In the genomic region with DNA sequence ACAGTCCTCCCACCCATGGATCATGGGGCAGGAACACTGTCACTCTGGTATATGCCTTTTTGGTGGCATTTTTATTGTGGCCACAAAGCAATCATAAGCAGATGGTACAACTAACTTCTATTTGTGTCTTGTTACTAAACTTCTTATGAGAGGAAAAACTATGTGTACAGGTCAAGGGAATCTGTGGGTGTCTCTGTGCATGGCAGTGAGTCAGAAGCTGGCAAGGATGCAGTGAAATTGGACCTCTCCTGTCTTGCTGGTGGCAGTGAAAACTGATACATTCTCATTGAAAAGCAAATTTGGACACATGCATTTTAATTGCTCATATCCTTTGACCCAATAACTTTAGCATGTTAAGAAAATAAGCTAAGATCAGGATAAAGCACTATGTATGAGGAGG, we compare ENCODE assay signal across 23 cellular contexts.
A peak's percentile ranks its signal among the peaks of the same experiment; 100 is the strongest.
DNase-seq lines count a peak whose midpoint lies in the region; ATAC-seq and TF ChIP-seq lines count a peak whose summit lies in the region.
"Had no signal": no experiment of that assay in that cellular context is flagged by ENCODE, and none has a peak within 500 bp of the region (broad histone marks: within the 10 kb centered on the region; RNA-seq: fewer than 3 reads in every experiment).

No MANE protein-coding gene starts in this region.

- H3K36me3 Mint-ChIP-seq in chondrocyte (ENCODE audit: low read depth) = no peaks in the 10 kb centered on the region
- H3K36me3 Mint-ChIP-seq in glutamatergic neuron (ENCODE audit: unreplicated experiment) = no peaks in the 10 kb centered on the region
- H3K36me3 Mint-ChIP-seq: activated naive CD8-positive, alpha-beta T cell treated with anti-CD3 and anti-CD28 coated beads, Interleukin-2, amount 10 ng/mL, durations not matched to agents 7 days and 5 days; stimulated activated naive B cell treated with anti-CD40 and anti-IgM and Interleukin-4, amounts not matched to agents 10 μg/mL and 1 μg/mL and 100 μg/mL, for 72 hours had no signal

- no peak overlapping the region for H2BK12ac ChIP-seq in mesenchymal stem cell (ENCODE audit: low read length in 2 of 2)

- no peaks in the 10 kb centered on the region for H3K27me3 ChIP-seq in mesenchymal stem cell (ENCODE audit: control insufficient read depth in 1 of 2, insufficient read depth in 1 of 2, low read length in 2 of 2)
- H3K27me3 ChIP-seq: neutrophil, right atrium auricular region, SJSA1 had no signal

- H3K9ac ChIP-seq in mesenchymal stem cell (ENCODE audit: low read length) = peak overlapping the region; percentile 53

- no peak overlapping the region for H2BK120ac ChIP-seq in mesenchymal stem cell (ENCODE audit: low read depth, low read length)

- H2BK5ac ChIP-seq in mesenchymal stem cell (ENCODE audit: low read depth, low read length, poor library complexity, severe bottlenecking) = no peak overlapping the region

- H4K8ac ChIP-seq in mesenchymal stem cell (ENCODE audit: low read length) = no peak overlapping the region

- no peak overlapping the region for H3K27ac ChIP-seq in mesenchymal stem cell (ENCODE audit: low read length, poor library complexity, severe bottlenecking)
- H3K27ac ChIP-seq: left ventricle myocardium inferior, neutrophil, right atrium auricular region, SJSA1, tibial nerve had no signal

- ATAC-seq in HG03280 (IDR thresholded peaks at IDR 0.05; ENCODE audit: unreplicated experiment) = no peak
- ATAC-seq in HG03469 (IDR thresholded peaks at IDR 0.05; ENCODE audit: unreplicated experiment) = no peak
- ATAC-seq: activated CD8-positive, alpha-beta T cell treated with anti-CD3 and anti-CD28 coated beads for 36 hours; stimulated activated naive B cell treated with anti-CD40 and anti-IgM and Interleukin-4, amounts not matched to agents 10 μg/mL and 1 μg/mL and 100 μg/mL, for 72 hours had no signal

- peaks cover under 1% of the 10 kb centered on the region for H3K4me1 ChIP-seq in mesenchymal stem cell (ENCODE audit: control insufficient read depth, insufficient read depth, low read depth, low read length)
- H3K4me1 ChIP-seq: left ventricle myocardium inferior, right atrium auricular region had no signal

- H3K4me3 Mint-ChIP-seq in chondrocyte (ENCODE audit: unreplicated experiment) (no peak overlapping the region), glutamatergic neuron (ENCODE audit: unreplicated experiment) (no peak overlapping the region)
- H3K4me3 Mint-ChIP-seq: activated CD8-positive, alpha-beta T cell treated with anti-CD3 and anti-CD28 coated beads for 36 hours; activated naive CD8-positive, alpha-beta T cell treated with anti-CD3 and anti-CD28 coated beads, Interleukin-2, amount 10 ng/mL, durations not matched to agents 7 days and 5 days; activated T-helper 1 cell treated with anti-CD3 and anti-CD28 coated beads, Interleukin-12 subunit alpha, Interleukin-12 subunit beta, Interleukin-2, Interleukin-4 antibody, amounts not matched to agents 30 ng/mL and 10 ng/mL and 1 ng/mL, durations not matched to agents 14 hours and 24 hours and 36 hours; endodermal cell; stimulated activated naive B cell treated with anti-CD40 and anti-IgM and Interleukin-4, amounts not matched to agents 10 μg/mL and 1 μg/mL and 100 μg/mL, for 72 hours had no signal

- no peaks in the 10 kb centered on the region for H3K79me1 ChIP-seq in mesenchymal stem cell (replicated peaks; ENCODE audit: low read length, poor library complexity, severe bottlenecking)

- no peaks in the 10 kb centered on the region for H3K36me3 ChIP-seq in mesenchymal stem cell (ENCODE audit: control insufficient read depth in 1 of 2, insufficient read depth in 2 of 2, low read depth in 1 of 2, low read length in 2 of 2)
- H3K36me3 ChIP-seq: left ventricle myocardium inferior, neutrophil, right atrium auricular region, SJSA1, tibial nerve had no signal

- no peaks in the 10 kb centered on the region for H3K9me3 ChIP-seq in mesenchymal stem cell (ENCODE audit: control insufficient read depth, low read length)
- H3K9me3 ChIP-seq: left ventricle myocardium inferior, neutrophil, right atrium auricular region, SJSA1, tibial nerve had no signal

- no peak overlapping the region for H3K4me2 ChIP-seq in mesenchymal stem cell (ENCODE audit: low read length, poor library complexity, severe bottlenecking)

- H4K91ac ChIP-seq in mesenchymal stem cell (ENCODE audit: low read length) = no peak overlapping the region

- no peak overlapping the region for H3K4ac ChIP-seq in mesenchymal stem cell (ENCODE audit: low read depth in 1 of 2, low read length in 2 of 2)

- H3K4me3 ChIP-seq in mesenchymal stem cell (ENCODE audit: insufficient read depth in 1 of 2, low read depth in 1 of 2, low read length in 2 of 2) = no peak overlapping the region
- H3K4me3 ChIP-seq: left ventricle myocardium inferior, right atrium auricular region, SJSA1, tibial nerve had no signal

- no peak overlapping the region for H3K23ac ChIP-seq in mesenchymal stem cell (ENCODE audit: low read length in 2 of 2)

- H2AFZ ChIP-seq in mesenchymal stem cell (ENCODE audit: low read depth, low read length) = no peak overlapping the region

- no peak overlapping the region for H3K18ac ChIP-seq in mesenchymal stem cell (ENCODE audit: low read depth in 1 of 2, low read length in 2 of 2)

- no peak for TF ChIP-seq CTCF in chondrocyte (IDR thresholded peaks at IDR 0.05)
- TF ChIP-seq CTCF in glutamatergic neuron (IDR thresholded peaks at IDR 0.05; ENCODE audit: partially characterized antibody, unreplicated experiment) = no peak

- no peaks in the 10 kb centered on the region for H3K9me3 Mint-ChIP-seq in chondrocyte (ENCODE audit: low read depth)
- H3K9me3 Mint-ChIP-seq in glutamatergic neuron (ENCODE audit: unreplicated experiment) = no peaks in the 10 kb centered on the region
- H3K9me3 Mint-ChIP-seq: activated CD8-positive, alpha-beta T cell treated with anti-CD3 and anti-CD28 coated beads for 36 hours; activated naive CD8-positive, alpha-beta T cell treated with anti-CD3 and anti-CD28 coated beads, Interleukin-2, amount 10 ng/mL, durations not matched to agents 7 days and 5 days; activated T-helper 1 cell treated with anti-CD3 and anti-CD28 coated beads, Interleukin-12 subunit alpha, Interleukin-12 subunit beta, Interleukin-2, Interleukin-4 antibody, amounts not matched to agents 30 ng/mL and 10 ng/mL and 1 ng/mL, durations not matched to agents 14 hours and 24 hours and 36 hours; endodermal cell; stimulated activated naive B cell treated with anti-CD40 and anti-IgM and Interleukin-4, amounts not matched to agents 10 μg/mL and 1 μg/mL and 100 μg/mL, for 72 hours had no signal

- H2BK15ac ChIP-seq in mesenchymal stem cell (ENCODE audit: low read depth, poor library complexity, severe bottlenecking) = no peak overlapping the region

- DNase-seq in AG20443 (ENCODE audit: low spot score) = peak; percentile 39
- DNase-seq in M059J (ENCODE audit: low read depth) = peak; percentile 82
- DNase-seq in chondrocyte (ENCODE audit: low spot score) = no peak
- peak; percentile 18 for DNase-seq in mesenchymal stem cell
- DNase-seq in C1 segment of cervical spinal cord (lab: John Stamatoyannopoulos, UW) = no peak
- no peak for DNase-seq in glutamatergic neuron
- DNase-seq: ACHN; activated CD8-positive, alpha-beta T cell treated with anti-CD3 and anti-CD28 coated beads for 36 hours; activated naive CD8-positive, alpha-beta T cell treated with anti-CD3 and anti-CD28 coated beads, Interleukin-2, amount 10 ng/mL, durations not matched to agents 7 days and 5 days; cerebellar nuclear complex; endodermal cell; KBM-7; left ventricle myocardium inferior; NCI-H1105; NCI-H524 treated with DMSO at 0.1 percent for 48 hours; stimulated activated naive B cell treated with anti-CD40 and anti-IgM and Interleukin-4, amounts not matched to agents 10 μg/mL and 1 μg/mL and 100 μg/mL, for 72 hours had no signal

- H2AK5ac ChIP-seq in mesenchymal stem cell (ENCODE audit: low read length, severe bottlenecking) = no peak overlapping the region

- peak overlapping the region; percentile 42 for H3K27ac Mint-ChIP-seq in chondrocyte (ENCODE audit: unreplicated experiment)
- no peak overlapping the region for H3K27ac Mint-ChIP-seq in glutamatergic neuron (ENCODE audit: unreplicated experiment)
- H3K27ac Mint-ChIP-seq: activated CD8-positive, alpha-beta T cell treated with anti-CD3 and anti-CD28 coated beads for 36 hours; activated naive CD8-positive, alpha-beta T cell treated with anti-CD3 and anti-CD28 coated beads, Interleukin-2, amount 10 ng/mL, durations not matched to agents 7 days and 5 days; activated T-helper 1 cell treated with anti-CD3 and anti-CD28 coated beads, Interleukin-12 subunit alpha, Interleukin-12 subunit beta, Interleukin-2, Interleukin-4 antibody, amounts not matched to agents 30 ng/mL and 10 ng/mL and 1 ng/mL, durations not matched to agents 14 hours and 24 hours and 36 hours; endodermal cell; stimulated activated naive B cell treated with anti-CD40 and anti-IgM and Interleukin-4, amounts not matched to agents 10 μg/mL and 1 μg/mL and 100 μg/mL, for 72 hours had no signal

- no peak overlapping the region for H3K14ac ChIP-seq in mesenchymal stem cell (ENCODE audit: low read length in 2 of 2)

- no peaks in the 10 kb centered on the region for H3K27me3 Mint-ChIP-seq in chondrocyte (ENCODE audit: low read depth)
- H3K27me3 Mint-ChIP-seq in glutamatergic neuron (ENCODE audit: unreplicated experiment) = no peaks in the 10 kb centered on the region
- H3K27me3 Mint-ChIP-seq: activated CD8-positive, alpha-beta T cell treated with anti-CD3 and anti-CD28 coated beads for 36 hours; activated naive CD8-positive, alpha-beta T cell treated with anti-CD3 and anti-CD28 coated beads, Interleukin-2, amount 10 ng/mL, durations not matched to agents 7 days and 5 days had no signal

- peaks cover 27% of the 10 kb centered on the region for H3K4me1 Mint-ChIP-seq in chondrocyte (ENCODE audit: low read depth)
- no peaks in the 10 kb centered on the region for H3K4me1 Mint-ChIP-seq in glutamatergic neuron (ENCODE audit: low read depth, unreplicated experiment)
- H3K4me1 Mint-ChIP-seq: activated naive CD8-positive, alpha-beta T cell treated with anti-CD3 and anti-CD28 coated beads, Interleukin-2, amount 10 ng/mL, durations not matched to agents 7 days and 5 days; stimulated activated naive B cell treated with anti-CD40 and anti-IgM and Interleukin-4, amounts not matched to agents 10 μg/mL and 1 μg/mL and 100 μg/mL, for 72 hours had no signal

Comparison
In these comparisons a context has a peak if more than half of its experiments do, and no peak if none do; other contexts are left out.
1. DNase-seq: peak in AG20443 (single experiment), M059J (single experiment) and mesenchymal stem cell (single experiment); none in chondrocyte (single experiment), C1 segment of cervical spinal cord (0 of 14) and glutamatergic neuron (single experiment).